10 cellular contexts compared by ENCODE assay signal in the genomic region with DNA sequence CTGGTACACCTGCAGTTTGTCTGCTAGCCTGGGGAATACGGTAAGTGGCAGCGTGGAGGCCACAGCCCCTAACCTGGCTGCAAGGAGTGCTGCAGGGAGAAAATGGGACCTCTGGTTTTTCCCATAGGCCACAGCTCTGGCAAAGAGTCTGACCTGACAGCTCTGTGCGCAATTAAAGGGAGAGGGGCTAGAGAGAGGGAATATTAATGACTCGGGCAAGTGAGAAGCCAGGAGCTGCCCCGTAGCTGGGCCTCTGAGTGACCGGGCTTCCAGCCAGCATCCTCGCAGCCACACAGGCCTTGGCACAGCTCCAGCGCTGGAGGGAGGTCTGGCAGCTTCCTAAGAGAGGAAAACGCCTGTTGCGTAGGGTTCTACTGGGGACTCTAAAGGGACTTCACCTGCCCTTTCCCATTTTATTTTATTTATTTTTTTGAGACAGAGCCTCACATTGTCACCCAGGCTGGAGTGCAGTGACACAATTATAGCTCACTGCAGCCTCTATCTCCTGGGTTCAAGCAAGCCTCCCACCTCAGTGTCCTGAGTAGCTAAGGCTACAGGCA. TPM values are rescaled to one million over a fixed set of nuclear protein-coding genes. Genes with fewer than 3 reads are reported as not detected.
DNase-seq lines count a peak whose midpoint lies in the region; ATAC-seq, FAIRE-seq and TF ChIP-seq lines count a peak whose summit lies in the region.
"Had no signal": no experiment of that assay in that cellular context is flagged by ENCODE, and none has a peak within 500 bp of the region (broad histone marks: within the 10 kb centered on the region; RNA-seq: fewer than 3 reads in every experiment).

No MANE protein-coding gene starts in this region.

- H3K9me3 ChIP-seq in upper lobe of left lung (no peaks in the 10 kb centered on the region), Karpas-422 (ENCODE audit: low read length) (no peaks in the 10 kb centered on the region)

- peak; percentile 45 for FAIRE-seq in islet of Langerhans (lab: Jason Lieb, UNC)
- FAIRE-seq: colon had no signal

- H2AFZ ChIP-seq in Karpas-422 (ENCODE audit: low read length) = no peak overlapping the region

- no peak for TF ChIP-seq POLR2A in upper lobe of left lung (IDR thresholded peaks at IDR 0.05)

- no peaks in the 10 kb centered on the region for H4K20me1 ChIP-seq in Karpas-422 (ENCODE audit: insufficient read depth, low read depth, low read length)

- WGBS in upper lobe of left lung, 2 donors = 12% methylated on average over 10 of the region's 10 CpGs

- no peak for TF ChIP-seq CTCF in upper lobe of left lung (IDR thresholded peaks at IDR 0.05)

- no peaks in the 10 kb centered on the region for H3K9me2 ChIP-seq in Karpas-422 (replicated peaks; ENCODE audit: insufficient read depth, low read length)

- no peak overlapping the region for H3K4me2 ChIP-seq in Karpas-422 (ENCODE audit: low read depth, low read length, poor library complexity, severe bottlenecking)

- H3K79me2 ChIP-seq in Karpas-422 (ENCODE audit: low read length) = no peaks in the 10 kb centered on the region

- no peak for TF ChIP-seq EP300 in upper lobe of left lung (IDR thresholded peaks at IDR 0.05)

- peaks cover 4 to 13% (median 7%) of the 10 kb centered on the region in 4 donors for H3K4me1 ChIP-seq in upper lobe of left lung
- H3K4me1 ChIP-seq in Karpas-422 (ENCODE audit: low read length) = no peaks in the 10 kb centered on the region

- H3K27ac ChIP-seq in upper lobe of left lung = no peak overlapping the region
- H3K27ac ChIP-seq in Karpas-422 (ENCODE audit: low read length) = no peak overlapping the region
- H3K27ac ChIP-seq: HL-60 had no signal

- H3K27me3 ChIP-seq in upper lobe of left lung (no peaks in the 10 kb centered on the region), Karpas-422 (ENCODE audit: low read length) (no peaks in the 10 kb centered on the region)

- H3K4me3 ChIP-seq in upper lobe of left lung (no peak overlapping the region), Karpas-422 (ENCODE audit: low read length) (no peak overlapping the region)

- DNase-seq in NCI-H1092 (lab: John Stamatoyannopoulos, UW) = peak; percentile 98
- peak; percentile 30 to 97 (median 84) for DNase-seq in amygdala (lab: John Stamatoyannopoulos, UW)
- DNase-seq in upper lobe of left lung = peak; percentile 79 to 84
- DNase-seq in Karpas-422 = no peak
- no peak for DNase-seq in OCI-M2 (lab: John Stamatoyannopoulos, UW; ENCODE audit: unreplicated experiment)

- ATAC-seq in upper lobe of left lung (ENCODE audit: low FRiP score in 2 of 2) = peak; percentile 40 to 56
- no peak for ATAC-seq in HG02938 (IDR thresholded peaks at IDR 0.05; ENCODE audit: unreplicated experiment)
- no peak for ATAC-seq in HG02870 (IDR thresholded peaks at IDR 0.05; ENCODE audit: unreplicated experiment)

- H3K9ac ChIP-seq in Karpas-422 (ENCODE audit: low read length) = no peak overlapping the region

- H3K36me3 ChIP-seq in upper lobe of left lung (no peaks in the 10 kb centered on the region), Karpas-422 (ENCODE audit: insufficient read depth, low read length) (no peaks in the 10 kb centered on the region)

RNA-seq across cellular contexts. Expression of gene OCSTAMP, which starts 18.2 kb away (rescaled TPM):
- not detected for total RNA-seq in upper lobe of left lung
- not detected in 2 replicates for total RNA-seq in Karpas-422 (2014; rRNA removed; shearing (Covaris generic); ENCODE audit: low replicate concordance)

RNA-seq across cellular contexts. Expression of gene ZNF334, which starts 55.3 kb away (rescaled TPM):
- total RNA-seq in upper lobe of left lung = 10 to 100 TPM in 2 of 6 donors, 1 to 10 TPM in 4; 1.9 to 27.2 (median 5.2) TPM
- total RNA-seq in Karpas-422 (2014; rRNA removed; shearing (Covaris generic); ENCODE audit: low replicate concordance) = not detected in 2 replicates

Comparison
In these comparisons a context has a peak if more than half of its experiments do, and no peak if none do; other contexts are left out.
1. DNase-seq: peak in NCI-H1092 (single experiment), amygdala (56 of 56) and upper lobe of left lung (2 of 2); none in Karpas-422 (single experiment) and OCI-M2 (single experiment).
2. ATAC-seq: peak in upper lobe of left lung (2 of 2); none in HG02938 (single experiment) and HG02870 (single experiment).